8 cellular contexts compared by ENCODE assay signal in the genomic region with DNA sequence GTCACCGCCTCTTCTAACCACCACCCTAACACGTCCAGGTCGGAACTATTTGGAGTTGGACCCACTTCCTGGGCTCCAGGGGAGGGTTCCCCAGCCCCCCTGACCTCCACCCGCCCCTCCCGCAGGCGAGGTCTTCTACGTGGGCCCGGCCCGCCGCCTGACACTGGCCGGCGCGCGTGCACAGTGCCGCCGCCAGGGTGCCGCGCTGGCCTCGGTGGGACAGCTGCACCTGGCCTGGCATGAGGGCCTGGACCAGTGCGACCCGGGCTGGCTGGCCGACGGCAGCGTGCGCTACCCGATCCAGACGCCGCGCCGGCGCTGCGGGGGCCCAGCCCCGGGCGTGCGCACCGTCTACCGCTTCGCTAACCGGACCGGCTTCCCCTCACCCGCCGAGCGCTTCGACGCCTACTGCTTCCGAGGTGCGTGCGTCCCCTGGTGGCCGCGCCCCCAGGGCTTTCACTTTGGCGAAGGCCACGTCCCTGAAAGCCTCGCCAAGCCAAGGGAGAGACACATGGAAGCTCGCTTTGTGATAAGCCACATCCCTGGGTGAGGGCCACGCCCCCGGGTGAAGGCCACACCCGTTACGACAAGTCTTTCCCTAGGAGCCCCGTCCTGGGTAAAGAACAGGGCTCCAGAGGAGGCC.
DNase-seq lines count a peak whose midpoint lies in the region; ATAC-seq and TF ChIP-seq lines count a peak whose summit lies in the region.

No MANE protein-coding gene starts in this region.

- ATAC-seq in GM21381 (IDR thresholded peaks at IDR 0.05; ENCODE audit: unreplicated experiment) (no peak), HG03108 (IDR thresholded peaks at IDR 0.05; ENCODE audit: unreplicated experiment) (no peak)

- in situ Hi-C loops in astrocyte of the cerebellum (cut with HindIII; ENCODE audit: low sequenced_read_pairs) = no loop called here

- H3K27ac Mint-ChIP-seq in T-helper 2 cell treated with Interferon-gamma antibody and Interleukin-4, amounts not matched to agents 5 μg/mL and 100 μg/mL, for 36 hours = no peak overlapping the region

- H3K36me3 Mint-ChIP-seq in T-helper 2 cell treated with Interferon-gamma antibody and Interleukin-4, amounts not matched to agents 5 μg/mL and 100 μg/mL, for 36 hours (ENCODE audit: low read depth) = no peaks in the 10 kb centered on the region

- peaks cover 9% of the 10 kb centered on the region for H3K27me3 Mint-ChIP-seq in T-helper 2 cell treated with Interferon-gamma antibody and Interleukin-4, amounts not matched to agents 5 μg/mL and 100 μg/mL, for 36 hours (ENCODE audit: low read depth)

- no peaks in the 10 kb centered on the region for H3K9me3 Mint-ChIP-seq in T-helper 2 cell treated with Interferon-gamma antibody and Interleukin-4, amounts not matched to agents 5 μg/mL and 100 μg/mL, for 36 hours

- peak overlapping the region; percentile 74 for H3K4me3 Mint-ChIP-seq in T-helper 2 cell treated with Interferon-gamma antibody and Interleukin-4, amounts not matched to agents 5 μg/mL and 100 μg/mL, for 36 hours

- H3K4me1 Mint-ChIP-seq in T-helper 2 cell treated with Interferon-gamma antibody and Interleukin-4, amounts not matched to agents 5 μg/mL and 100 μg/mL, for 36 hours (ENCODE audit: low read depth) = peaks cover 4% of the 10 kb centered on the region

- DNase-seq in GM03348 (ENCODE audit: low spot score) (peak; percentile 78), astrocyte of the cerebellum (ENCODE audit: low read depth) (no peak), iPS-NIHi11 (ENCODE audit: low spot score) (peak; percentile 95)
- peak; percentile 79 for DNase-seq in T-helper 2 cell treated with Interferon-gamma antibody and Interleukin-4, amounts not matched to agents 5 μg/mL and 100 μg/mL, for 36 hours (ENCODE audit: low spot score)
- DNase-seq in stimulated activated CD4-positive, alpha-beta T cell treated with anti-CD3 and anti-CD28 coated beads, Interleukin-15, amount 100 ng/mL, for 24 hours = peak; percentile 85

- no peak overlapping the region for H3K4me3 ChIP-seq in astrocyte of the cerebellum (ENCODE audit: low read depth, low read length)

- TF ChIP-seq CTCF in LNCAP (IDR thresholded peaks at IDR 0.05) (peak; percentile 51), astrocyte of the cerebellum (IDR thresholded peaks at IDR 0.05; ENCODE audit: low read depth, low read length, missing control alignments) (peak; percentile 44)
